1 cellular context compared by ENCODE assay signal in genomic region chr15:96158938-96159337, GRCh38.
A peak's percentile ranks its signal among the peaks of the same experiment; 100 is the strongest.
TF ChIP-seq lines count a peak whose summit lies in the region.

No MANE protein-coding gene starts in this region.

TF ChIP-seq in HepG2, 621 proteins besides CTCF, POLR2A, EP300 and RAD21 (continued from another document and continues in another):
- no peak for TF ChIP-seq ZNF501 (CRISPR knock-in tag; IDR thresholded peaks at IDR 0.05)
- TF ChIP-seq GABPA (IDR thresholded peaks at IDR 0.05; ENCODE audit: low read depth, low read length) = no peak
- TF ChIP-seq GABPA (CRISPR knock-in tag; IDR thresholded peaks at IDR 0.05; ENCODE audit: low read depth) = 0 out of 2 replicates have a peak, but pooled peaks have one; percentile 60
- TF ChIP-seq ZSCAN25 (CRISPR knock-in tag; IDR thresholded peaks at IDR 0.05) = no peak
- TF ChIP-seq, protein P1, sequence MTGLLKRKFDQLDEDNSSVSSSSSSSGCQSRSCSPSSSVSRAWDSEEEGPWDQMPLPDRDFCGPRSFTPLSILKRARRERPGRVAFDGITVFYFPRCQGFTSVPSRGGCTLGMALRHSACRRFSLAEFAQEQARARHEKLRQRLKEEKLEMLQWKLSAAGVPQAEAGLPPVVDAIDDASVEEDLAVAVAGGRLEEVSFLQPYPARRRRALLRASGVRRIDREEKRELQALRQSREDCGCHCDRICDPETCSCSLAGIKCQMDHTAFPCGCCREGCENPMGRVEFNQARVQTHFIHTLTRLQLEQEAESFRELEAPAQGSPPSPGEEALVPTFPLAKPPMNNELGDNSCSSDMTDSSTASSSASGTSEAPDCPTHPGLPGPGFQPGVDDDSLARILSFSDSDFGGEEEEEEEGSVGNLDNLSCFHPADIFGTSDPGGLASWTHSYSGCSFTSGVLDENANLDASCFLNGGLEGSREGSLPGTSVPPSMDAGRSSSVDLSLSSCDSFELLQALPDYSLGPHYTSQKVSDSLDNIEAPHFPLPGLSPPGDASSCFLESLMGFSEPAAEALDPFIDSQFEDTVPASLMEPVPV (CRISPR knock-in tag; IDR thresholded peaks at IDR 0.05) = no peak
- no peak for TF ChIP-seq ZNF768 (CRISPR knock-in tag; IDR thresholded peaks at IDR 0.05)
- TF ChIP-seq ZNF841 (CRISPR knock-in tag; IDR thresholded peaks at IDR 0.05; ENCODE audit: borderline replicate concordance) = no peak
- TF ChIP-seq ZNF781 (CRISPR knock-in tag; IDR thresholded peaks at IDR 0.05; ENCODE audit: borderline replicate concordance, not compliant biosample characterization) = no peak
- TF ChIP-seq ZFP37 (CRISPR knock-in tag; IDR thresholded peaks at IDR 0.05; ENCODE audit: borderline replicate concordance) = no peak
- TF ChIP-seq ZNF614 (CRISPR knock-in tag; IDR thresholded peaks at IDR 0.05; ENCODE audit: borderline replicate concordance) = no peak
- no peak for TF ChIP-seq BRCA1 (CRISPR knock-in tag; IDR thresholded peaks at IDR 0.05)
- peak; percentile 87 for TF ChIP-seq POGZ (CRISPR knock-in tag; IDR thresholded peaks at IDR 0.05)
- no peak for TF ChIP-seq TCF7L2 (IDR thresholded peaks at IDR 0.05; ENCODE audit: low read depth, low read length)
- TF ChIP-seq ZNF205 (CRISPR knock-in tag; IDR thresholded peaks at IDR 0.05) = no peak
- TF ChIP-seq ZNF296 (CRISPR knock-in tag; conservative IDR thresholded peaks at IDR 0.05) = no peak
- no peak for TF ChIP-seq HIVEP1 (CRISPR knock-in tag; IDR thresholded peaks at IDR 0.05)
- TF ChIP-seq, protein P2, sequence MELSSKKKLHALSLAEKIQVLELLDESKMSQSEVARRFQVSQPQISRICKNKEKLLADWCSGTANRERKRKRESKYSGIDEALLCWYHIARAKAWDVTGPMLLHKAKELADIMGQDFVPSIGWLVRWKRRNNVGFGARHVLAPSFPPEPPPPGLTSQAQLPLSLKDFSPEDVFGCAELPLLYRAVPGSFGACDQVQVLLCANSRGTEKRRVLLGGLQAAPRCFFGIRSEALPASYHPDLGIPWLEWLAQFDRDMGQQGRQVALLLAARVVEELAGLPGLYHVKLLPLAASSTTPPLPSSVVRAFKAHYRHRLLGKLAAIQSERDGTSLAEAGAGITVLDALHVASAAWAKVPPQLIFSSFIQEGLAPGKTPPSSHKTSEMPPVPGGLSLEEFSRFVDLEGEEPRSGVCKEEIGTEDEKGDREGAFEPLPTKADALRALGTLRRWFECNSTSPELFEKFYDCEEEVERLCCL (CRISPR knock-in tag; IDR thresholded peaks at IDR 0.05; ENCODE audit: borderline replicate concordance) = no peak
- no peak for TF ChIP-seq PHF5A (CRISPR knock-in tag; IDR thresholded peaks at IDR 0.05; ENCODE audit: low read depth, unreplicated experiment)
- no peak for TF ChIP-seq KDM6A (CRISPR knock-in tag; IDR thresholded peaks at IDR 0.05; ENCODE audit: low read depth)
- no peak for TF ChIP-seq ZNF775 (CRISPR knock-in tag; IDR thresholded peaks at IDR 0.05; ENCODE audit: borderline replicate concordance)
- TF ChIP-seq, protein P3, sequence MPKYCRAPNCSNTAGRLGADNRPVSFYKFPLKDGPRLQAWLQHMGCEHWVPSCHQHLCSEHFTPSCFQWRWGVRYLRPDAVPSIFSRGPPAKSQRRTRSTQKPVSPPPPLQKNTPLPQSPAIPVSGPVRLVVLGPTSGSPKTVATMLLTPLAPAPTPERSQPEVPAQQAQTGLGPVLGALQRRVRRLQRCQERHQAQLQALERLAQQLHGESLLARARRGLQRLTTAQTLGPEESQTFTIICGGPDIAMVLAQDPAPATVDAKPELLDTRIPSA (CRISPR knock-in tag; IDR thresholded peaks at IDR 0.05; ENCODE audit: borderline replicate concordance) = no peak
- TF ChIP-seq, protein P4, sequence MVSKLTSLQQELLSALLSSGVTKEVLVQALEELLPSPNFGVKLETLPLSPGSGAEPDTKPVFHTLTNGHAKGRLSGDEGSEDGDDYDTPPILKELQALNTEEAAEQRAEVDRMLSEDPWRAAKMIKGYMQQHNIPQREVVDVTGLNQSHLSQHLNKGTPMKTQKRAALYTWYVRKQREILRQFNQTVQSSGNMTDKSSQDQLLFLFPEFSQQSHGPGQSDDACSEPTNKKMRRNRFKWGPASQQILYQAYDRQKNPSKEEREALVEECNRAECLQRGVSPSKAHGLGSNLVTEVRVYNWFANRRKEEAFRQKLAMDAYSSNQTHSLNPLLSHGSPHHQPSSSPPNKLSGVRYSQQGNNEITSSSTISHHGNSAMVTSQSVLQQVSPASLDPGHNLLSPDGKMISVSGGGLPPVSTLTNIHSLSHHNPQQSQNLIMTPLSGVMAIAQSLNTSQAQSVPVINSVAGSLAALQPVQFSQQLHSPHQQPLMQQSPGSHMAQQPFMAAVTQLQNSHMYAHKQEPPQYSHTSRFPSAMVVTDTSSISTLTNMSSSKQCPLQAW (CRISPR knock-in tag; IDR thresholded peaks at IDR 0.05) = 0 out of 2 replicates have a peak, but pooled peaks have one; percentile 41
- no peak for TF ChIP-seq ZNF33B (CRISPR knock-in tag; IDR thresholded peaks at IDR 0.05)
- TF ChIP-seq, protein P5, sequence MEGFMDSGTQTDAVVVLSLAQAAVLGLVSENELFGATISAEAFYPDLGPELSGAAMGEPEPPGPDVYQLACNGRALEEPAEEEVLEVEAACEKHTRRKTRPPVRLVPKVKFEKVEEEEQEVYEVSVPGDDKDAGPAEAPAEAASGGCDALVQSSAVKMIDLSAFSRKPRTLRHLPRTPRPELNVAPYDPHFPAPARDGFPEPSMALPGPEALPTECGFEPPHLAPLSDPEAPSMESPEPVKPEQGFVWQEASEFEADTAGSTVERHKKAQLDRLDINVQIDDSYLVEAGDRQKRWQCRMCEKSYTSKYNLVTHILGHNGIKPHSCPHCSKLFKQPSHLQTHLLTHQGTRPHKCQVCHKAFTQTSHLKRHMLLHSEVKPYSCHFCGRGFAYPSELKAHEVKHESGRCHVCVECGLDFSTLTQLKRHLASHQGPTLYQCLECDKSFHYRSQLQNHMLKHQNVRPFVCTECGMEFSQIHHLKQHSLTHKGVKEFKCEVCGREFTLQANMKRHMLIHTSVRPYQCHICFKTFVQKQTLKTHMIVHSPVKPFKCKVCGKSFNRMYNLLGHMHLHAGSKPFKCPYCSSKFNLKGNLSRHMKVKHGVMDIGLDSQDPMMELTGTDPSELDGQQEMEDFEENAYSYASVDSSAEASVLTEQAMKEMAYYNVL (CRISPR knock-in tag; IDR thresholded peaks at IDR 0.05; ENCODE audit: borderline replicate concordance) = peak; percentile 52; the same call in 1 of the 2 replicates
- no peak for TF ChIP-seq THAP7 (CRISPR knock-in tag; IDR thresholded peaks at IDR 0.05)
- TF ChIP-seq, protein P6, sequence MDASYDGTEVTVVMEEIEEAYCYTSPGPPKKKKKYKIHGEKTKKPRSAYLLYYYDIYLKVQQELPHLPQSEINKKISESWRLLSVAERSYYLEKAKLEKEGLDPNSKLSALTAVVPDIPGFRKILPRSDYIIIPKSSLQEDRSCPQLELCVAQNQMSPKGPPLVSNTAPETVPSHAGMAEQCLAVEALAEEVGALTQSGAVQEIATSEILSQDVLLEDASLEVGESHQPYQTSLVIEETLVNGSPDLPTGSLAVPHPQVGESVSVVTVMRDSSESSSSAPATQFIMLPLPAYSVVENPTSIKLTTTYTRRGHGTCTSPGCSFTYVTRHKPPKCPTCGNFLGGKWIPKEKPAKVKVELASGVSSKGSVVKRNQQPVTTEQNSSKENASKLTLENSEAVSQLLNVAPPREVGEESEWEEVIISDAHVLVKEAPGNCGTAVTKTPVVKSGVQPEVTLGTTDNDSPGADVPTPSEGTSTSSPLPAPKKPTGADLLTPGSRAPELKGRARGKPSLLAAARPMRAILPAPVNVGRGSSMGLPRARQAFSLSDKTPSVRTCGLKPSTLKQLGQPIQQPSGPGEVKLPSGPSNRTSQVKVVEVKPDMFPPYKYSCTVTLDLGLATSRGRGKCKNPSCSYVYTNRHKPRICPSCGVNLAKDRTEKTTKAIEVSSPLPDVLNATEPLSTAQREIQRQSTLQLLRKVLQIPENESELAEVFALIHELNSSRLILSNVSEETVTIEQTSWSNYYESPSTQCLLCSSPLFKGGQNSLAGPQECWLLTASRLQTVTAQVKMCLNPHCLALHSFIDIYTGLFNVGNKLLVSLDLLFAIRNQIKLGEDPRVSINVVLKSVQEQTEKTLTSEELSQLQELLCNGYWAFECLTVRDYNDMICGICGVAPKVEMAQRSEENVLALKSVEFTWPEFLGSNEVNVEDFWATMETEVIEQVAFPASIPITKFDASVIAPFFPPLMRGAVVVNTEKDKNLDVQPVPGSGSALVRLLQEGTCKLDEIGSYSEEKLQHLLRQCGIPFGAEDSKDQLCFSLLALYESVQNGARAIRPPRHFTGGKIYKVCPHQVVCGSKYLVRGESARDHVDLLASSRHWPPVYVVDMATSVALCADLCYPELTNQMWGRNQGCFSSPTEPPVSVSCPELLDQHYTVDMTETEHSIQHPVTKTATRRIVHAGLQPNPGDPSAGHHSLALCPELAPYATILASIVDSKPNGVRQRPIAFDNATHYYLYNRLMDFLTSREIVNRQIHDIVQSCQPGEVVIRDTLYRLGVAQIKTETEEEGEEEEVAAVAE (CRISPR knock-in tag; IDR thresholded peaks at IDR 0.05; ENCODE audit: borderline replicate concordance) = no peak
- TF ChIP-seq, protein P7, sequence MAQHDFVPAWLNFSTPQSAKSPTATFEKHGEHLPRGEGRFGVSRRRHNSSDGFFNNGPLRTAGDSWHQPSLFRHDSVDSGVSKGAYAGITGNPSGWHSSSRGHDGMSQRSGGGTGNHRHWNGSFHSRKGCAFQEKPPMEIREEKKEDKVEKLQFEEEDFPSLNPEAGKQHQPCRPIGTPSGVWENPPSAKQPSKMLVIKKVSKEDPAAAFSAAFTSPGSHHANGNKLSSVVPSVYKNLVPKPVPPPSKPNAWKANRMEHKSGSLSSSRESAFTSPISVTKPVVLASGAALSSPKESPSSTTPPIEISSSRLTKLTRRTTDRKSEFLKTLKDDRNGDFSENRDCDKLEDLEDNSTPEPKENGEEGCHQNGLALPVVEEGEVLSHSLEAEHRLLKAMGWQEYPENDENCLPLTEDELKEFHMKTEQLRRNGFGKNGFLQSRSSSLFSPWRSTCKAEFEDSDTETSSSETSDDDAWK (CRISPR knock-in tag; IDR thresholded peaks at IDR 0.05) = no peak
- TF ChIP-seq, protein P8, sequence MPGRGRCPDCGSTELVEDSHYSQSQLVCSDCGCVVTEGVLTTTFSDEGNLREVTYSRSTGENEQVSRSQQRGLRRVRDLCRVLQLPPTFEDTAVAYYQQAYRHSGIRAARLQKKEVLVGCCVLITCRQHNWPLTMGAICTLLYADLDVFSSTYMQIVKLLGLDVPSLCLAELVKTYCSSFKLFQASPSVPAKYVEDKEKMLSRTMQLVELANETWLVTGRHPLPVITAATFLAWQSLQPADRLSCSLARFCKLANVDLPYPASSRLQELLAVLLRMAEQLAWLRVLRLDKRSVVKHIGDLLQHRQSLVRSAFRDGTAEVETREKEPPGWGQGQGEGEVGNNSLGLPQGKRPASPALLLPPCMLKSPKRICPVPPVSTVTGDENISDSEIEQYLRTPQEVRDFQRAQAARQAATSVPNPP (CRISPR knock-in tag; IDR thresholded peaks at IDR 0.05) = no peak
- no peak for TF ChIP-seq ZNF10 (CRISPR knock-in tag; IDR thresholded peaks at IDR 0.05; ENCODE audit: borderline replicate concordance, low read depth)
- no peak for TF ChIP-seq ZNF101 (CRISPR knock-in tag; IDR thresholded peaks at IDR 0.05; ENCODE audit: borderline replicate concordance, low read depth)
- no peak for TF ChIP-seq CHCHD3 (CRISPR knock-in tag; IDR thresholded peaks at IDR 0.05)
- no peak for TF ChIP-seq ZBTB21 (CRISPR knock-in tag; IDR thresholded peaks at IDR 0.05)
- TF ChIP-seq ZNF367 (CRISPR knock-in tag; IDR thresholded peaks at IDR 0.05; ENCODE audit: borderline replicate concordance) = no peak
- peak; percentile 43 for TF ChIP-seq FOXA3 (CRISPR knock-in tag; IDR thresholded peaks at IDR 0.05)
- TF ChIP-seq, protein P9, sequence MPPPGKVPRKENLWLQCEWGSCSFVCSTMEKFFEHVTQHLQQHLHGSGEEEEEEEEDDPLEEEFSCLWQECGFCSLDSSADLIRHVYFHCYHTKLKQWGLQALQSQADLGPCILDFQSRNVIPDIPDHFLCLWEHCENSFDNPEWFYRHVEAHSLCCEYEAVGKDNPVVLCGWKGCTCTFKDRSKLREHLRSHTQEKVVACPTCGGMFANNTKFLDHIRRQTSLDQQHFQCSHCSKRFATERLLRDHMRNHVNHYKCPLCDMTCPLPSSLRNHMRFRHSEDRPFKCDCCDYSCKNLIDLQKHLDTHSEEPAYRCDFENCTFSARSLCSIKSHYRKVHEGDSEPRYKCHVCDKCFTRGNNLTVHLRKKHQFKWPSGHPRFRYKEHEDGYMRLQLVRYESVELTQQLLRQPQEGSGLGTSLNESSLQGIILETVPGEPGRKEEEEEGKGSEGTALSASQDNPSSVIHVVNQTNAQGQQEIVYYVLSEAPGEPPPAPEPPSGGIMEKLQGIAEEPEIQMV (CRISPR knock-in tag; IDR thresholded peaks at IDR 0.05; ENCODE audit: low read depth) = no peak
- TF ChIP-seq ZNF724P (CRISPR knock-in tag; IDR thresholded peaks at IDR 0.05; ENCODE audit: borderline replicate concordance) = no peak
- TF ChIP-seq, protein P10, sequence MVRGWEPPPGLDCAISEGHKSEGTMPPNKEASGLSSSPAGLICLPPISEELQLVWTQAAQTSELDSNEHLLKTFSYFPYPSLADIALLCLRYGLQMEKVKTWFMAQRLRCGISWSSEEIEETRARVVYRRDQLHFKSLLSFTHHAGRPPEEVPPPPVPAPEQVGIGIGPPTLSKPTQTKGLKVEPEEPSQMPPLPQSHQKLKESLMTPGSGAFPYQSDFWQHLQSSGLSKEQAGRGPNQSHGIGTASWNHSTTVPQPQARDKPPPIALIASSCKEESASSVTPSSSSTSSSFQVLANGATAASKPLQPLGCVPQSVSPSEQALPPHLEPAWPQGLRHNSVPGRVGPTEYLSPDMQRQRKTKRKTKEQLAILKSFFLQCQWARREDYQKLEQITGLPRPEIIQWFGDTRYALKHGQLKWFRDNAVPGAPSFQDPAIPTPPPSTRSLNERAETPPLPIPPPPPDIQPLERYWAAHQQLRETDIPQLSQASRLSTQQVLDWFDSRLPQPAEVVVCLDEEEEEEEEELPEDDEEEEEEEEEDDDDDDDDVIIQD (CRISPR knock-in tag; IDR thresholded peaks at IDR 0.05; ENCODE audit: low read depth) = peak; percentile 79; the same call in 1 of the 2 replicates
